25 cellular contexts compared by ENCODE assay signal in the genomic region with DNA sequence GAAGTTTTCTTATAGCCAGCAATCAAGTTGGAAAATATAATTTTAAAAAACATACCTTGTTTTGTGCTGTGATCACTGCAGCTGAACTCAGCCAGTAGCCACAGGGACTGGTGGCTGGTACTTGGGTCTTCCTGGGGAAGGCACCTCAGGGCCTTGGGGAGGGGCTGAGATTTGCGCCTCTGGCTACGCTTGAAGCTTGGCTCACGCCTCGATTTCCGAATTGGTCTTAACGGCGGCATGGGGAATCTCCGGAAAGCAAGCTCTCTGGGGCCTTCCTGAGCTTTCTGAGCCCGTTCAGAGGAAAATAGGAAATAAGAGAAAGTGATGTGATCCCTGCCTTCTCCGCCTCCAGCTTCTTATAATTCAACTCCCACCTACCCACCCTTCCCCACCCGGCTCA.
"Had no signal": no experiment of that assay in that cellular context is flagged by ENCODE, and none has a peak within 500 bp of the region (broad histone marks: within the 10 kb centered on the region; RNA-seq: fewer than 3 reads in every experiment).

No MANE protein-coding gene starts in this region.

- H3K27ac ChIP-seq: hepatocyte, left ventricle myocardium inferior, ovary, prostate gland, skin epidermis, stomach, thoracic aorta, tibial artery, upper lobe of right lung had no signal

- H3K4me3 Mint-ChIP-seq: mesothelial cell of epicardium; naive B cell; natural killer cell; nephron progenitor cell; stimulated activated naive B cell treated with anti-CD40 and anti-IgM and Interleukin-4, amounts not matched to agents 10 μg/mL and 1 μg/mL and 100 μg/mL, for 72 hours had no signal

- H3K36me3 Mint-ChIP-seq: mesothelial cell of epicardium; naive B cell; natural killer cell; stimulated activated naive B cell treated with anti-CD40 and anti-IgM and Interleukin-4, amounts not matched to agents 10 μg/mL and 1 μg/mL and 100 μg/mL, for 72 hours had no signal

- H3K27me3 Mint-ChIP-seq: naive B cell; stimulated activated naive B cell treated with anti-CD40 and anti-IgM and Interleukin-4, amounts not matched to agents 10 μg/mL and 1 μg/mL and 100 μg/mL, for 72 hours had no signal

- H3K4me1 ChIP-seq: left ventricle myocardium inferior, prostate gland, tibial artery, upper lobe of right lung had no signal

- H3K4me3 ChIP-seq: hepatocyte, left ventricle myocardium inferior, lung, ovary, prostate gland, skin epidermis, stomach, thoracic aorta, tibial artery, upper lobe of right lung had no signal

- DNase-seq: islet precursor cell; left ventricle myocardium inferior; mesendoderm; naive B cell; natural killer cell; nephron progenitor cell; ovary; retina; right cardiac atrium; stimulated activated CD4-positive, alpha-beta T cell treated with anti-CD3 and anti-CD28 coated beads, Interleukin-12 subunit alpha, Interleukin-12 subunit beta, amount 100 ng/mL, for 4 hours; stimulated activated CD4-positive, alpha-beta T cell treated with anti-CD3 and anti-CD28 coated beads, Interleukin-15, amount 100 ng/mL, for 24 hours; stimulated activated CD4-positive, alpha-beta T cell treated with anti-CD3 and anti-CD28 coated beads, Interleukin-2, amount 100 ng/mL, for 24 hours; stimulated activated CD4-positive, alpha-beta T cell treated with anti-CD3 and anti-CD28 coated beads, Interleukin-4, amount 100 ng/mL, for 1 hour; stimulated activated naive B cell treated with anti-CD40 and anti-IgM and Interleukin-4, amounts not matched to agents 10 μg/mL and 1 μg/mL and 100 μg/mL, for 72 hours; stimulated activated naive CD8-positive, alpha-beta T cell treated with anti-CD3 and anti-CD28 coated beads, Interleukin-15, Interleukin-2, amounts not matched to agents 100 U/mL and 50 U/mL, for 24 hours; stomach; tibial artery; trophoblast cell; upper lobe of right lung had no signal

- H3K9me3 Mint-ChIP-seq: natural killer cell had no signal

- H3K27me3 ChIP-seq: hepatocyte, ovary, stomach, tibial artery, upper lobe of right lung had no signal

- H3K9me3 ChIP-seq: ovary, prostate gland, stomach, thoracic aorta, upper lobe of right lung had no signal

- H3K4me1 Mint-ChIP-seq: mesothelial cell of epicardium; naive B cell; natural killer cell; nephron progenitor cell; stimulated activated naive B cell treated with anti-CD40 and anti-IgM and Interleukin-4, amounts not matched to agents 10 μg/mL and 1 μg/mL and 100 μg/mL, for 72 hours had no signal

- H3K27ac Mint-ChIP-seq: mesothelial cell of epicardium; naive B cell; natural killer cell; nephron progenitor cell; stimulated activated naive B cell treated with anti-CD40 and anti-IgM and Interleukin-4, amounts not matched to agents 10 μg/mL and 1 μg/mL and 100 μg/mL, for 72 hours had no signal

- H3K36me3 ChIP-seq: left ventricle myocardium inferior, ovary, prostate gland, stomach, thoracic aorta, tibial artery, upper lobe of right lung had no signal
